Comparison of ENCODE assay signal across 21 cellular contexts in the genomic region with DNA sequence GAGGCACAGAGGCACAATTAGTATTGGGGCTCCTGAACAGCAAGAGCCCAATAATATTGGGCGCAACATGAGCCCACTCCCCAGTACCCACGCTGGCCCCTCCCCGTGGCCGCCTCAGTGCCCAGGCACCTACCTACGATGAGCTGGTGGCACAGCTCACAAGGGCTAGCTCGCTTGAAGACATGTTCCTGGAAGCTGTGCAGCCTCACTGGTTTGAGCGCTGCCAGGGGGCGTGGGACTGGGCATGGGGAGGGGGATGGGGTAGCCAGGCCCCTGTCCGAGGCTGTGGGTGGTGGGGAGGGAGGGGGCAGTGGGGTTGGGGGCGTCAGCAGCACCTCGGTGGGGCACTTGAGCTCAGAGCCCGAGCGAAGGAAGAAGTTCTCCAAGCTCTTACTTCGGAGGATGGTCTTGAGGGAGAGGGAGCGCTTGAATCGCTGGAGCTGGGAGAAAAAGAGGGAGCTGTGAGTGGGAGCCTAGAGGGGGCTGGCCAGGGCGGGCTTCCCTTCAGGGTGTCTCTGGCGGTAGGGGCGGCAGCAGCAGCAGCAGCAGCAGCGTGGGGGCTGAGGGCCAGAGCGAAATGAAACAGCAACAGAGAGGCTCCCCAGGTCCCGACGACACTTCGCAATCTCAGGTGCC. TPM values are rescaled to one million over a fixed set of nuclear protein-coding genes. Genes with fewer than 3 reads are reported as not detected.
"Had no signal": no experiment of that assay in that cellular context is flagged by ENCODE, and none has a peak within 500 bp of the region (broad histone marks: within the 10 kb centered on the region; RNA-seq: fewer than 3 reads in every experiment).

No MANE protein-coding gene starts in this region.

- H3K27ac ChIP-seq: adrenal gland, gastrocnemius medialis, heart left ventricle, left ventricle myocardium inferior, spleen had no signal

- H3K4me3 Mint-ChIP-seq: activated naive CD4-positive, alpha-beta T cell treated with anti-CD3 and anti-CD28 coated beads, Interleukin-2, amount 50 U/mL, for 24 hours; memory B cell; nephron; T-helper 2 cell treated with Interferon-gamma antibody and Interleukin-4, amounts not matched to agents 5 μg/mL and 100 μg/mL, for 36 hours had no signal

- H3K4me1 Mint-ChIP-seq: activated naive CD4-positive, alpha-beta T cell treated with anti-CD3 and anti-CD28 coated beads, Interleukin-2, amount 50 U/mL, for 24 hours had no signal

- H3K4me1 ChIP-seq: spleen had no signal

- ATAC-seq: activated CD4-positive, CD25-positive, alpha-beta regulatory T cell treated with anti-CD3 and anti-CD28 coated beads, Interleukin-2, amount 50 U/mL, for 24 hours; gastrocnemius medialis; heart left ventricle; sciatic nerve had no signal

- DNase-seq: activated CD4-positive, alpha-beta T cell treated with anti-CD3 and anti-CD28 coated beads, Interleukin-2, amount 50 U/mL, for 1 hour; adrenal gland; dorsolateral prefrontal cortex; erythroblast; gastrocnemius medialis; heart left ventricle; left ventricle myocardium inferior; spleen; SW 1271; trophoblast cell had no signal

- H3K4me3 ChIP-seq: adrenal gland, dorsolateral prefrontal cortex, gastrocnemius medialis, heart left ventricle, left ventricle myocardium inferior, spleen had no signal

- H3K36me3 ChIP-seq: adrenal gland, gastrocnemius medialis, heart left ventricle, left ventricle myocardium inferior, spleen had no signal

- H3K9me3 ChIP-seq: adrenal gland, gastrocnemius medialis, heart left ventricle, left ventricle myocardium inferior, spleen had no signal

- H3K9me3 Mint-ChIP-seq: activated naive CD4-positive, alpha-beta T cell treated with anti-CD3 and anti-CD28 coated beads, Interleukin-2, amount 50 U/mL, for 24 hours; memory B cell; nephron; T-helper 2 cell treated with Interferon-gamma antibody and Interleukin-4, amounts not matched to agents 5 μg/mL and 100 μg/mL, for 36 hours had no signal

- H3K27me3 ChIP-seq: adrenal gland, gastrocnemius medialis had no signal

- H3K27ac Mint-ChIP-seq: activated naive CD4-positive, alpha-beta T cell treated with anti-CD3 and anti-CD28 coated beads, Interleukin-2, amount 50 U/mL, for 24 hours; memory B cell; nephron; T-helper 2 cell treated with Interferon-gamma antibody and Interleukin-4, amounts not matched to agents 5 μg/mL and 100 μg/mL, for 36 hours had no signal

- H3K36me3 Mint-ChIP-seq: activated naive CD4-positive, alpha-beta T cell treated with anti-CD3 and anti-CD28 coated beads, Interleukin-2, amount 50 U/mL, for 24 hours; memory B cell had no signal

RNA-seq across cellular contexts. Expression of gene STAC2, which starts 7.9 kb away (rescaled TPM):
- total RNA-seq: gastrocnemius medialis, osteoblast, pulmonary artery endothelial cell had no signal
- polyA plus RNA-seq: keratinocyte had no signal

RNA-seq across cellular contexts. Expression of gene ARL5C, which starts 51.9 kb away (rescaled TPM):
- total RNA-seq: adrenal gland, cardiac septum, heart left ventricle, left ventricle myocardium inferior, osteoblast, pulmonary artery endothelial cell, sciatic nerve, spleen, subcutaneous adipose tissue had no signal
- polyA plus RNA-seq: adrenal gland, heart left ventricle, keratinocyte, spleen had no signal
